Comparison of ENCODE assay signal across 12 cellular contexts in the genomic region with DNA sequence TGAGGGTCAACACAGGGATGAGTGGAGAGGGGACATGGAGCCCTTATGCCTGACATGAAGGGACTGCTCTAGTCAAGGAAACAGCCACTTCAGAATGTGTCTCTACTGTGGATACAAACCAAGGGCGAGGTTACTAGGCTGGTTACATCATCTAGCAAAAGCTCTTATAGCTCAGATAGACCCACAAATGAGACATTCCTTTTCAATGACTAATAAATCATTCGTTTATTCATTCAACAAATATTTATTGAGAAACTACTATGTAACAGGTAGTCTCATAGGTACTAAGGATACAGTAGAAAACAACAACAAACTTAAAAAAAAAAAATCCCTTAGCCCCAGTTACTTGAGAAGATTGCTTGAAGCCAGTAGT.
A peak's percentile ranks its signal among the peaks of the same experiment; 100 is the strongest.
DNase-seq lines count a peak whose midpoint lies in the region; TF ChIP-seq lines count a peak whose summit lies in the region.
"Had no signal": no experiment of that assay in that cellular context is flagged by ENCODE, and none has a peak within 500 bp of the region (broad histone marks: within the 10 kb centered on the region; RNA-seq: fewer than 3 reads in every experiment).

No MANE protein-coding gene starts in this region.

- no peaks in the 10 kb centered on the region for H3K9me3 ChIP-seq in colonic mucosa

- H3K9ac ChIP-seq in colonic mucosa (ENCODE audit: low read depth in 2 of 2, low read length in 2 of 2): no peak overlapping the region

- H3K27me3 ChIP-seq in brain microvascular endothelial cell (replicated peaks) (no peaks in the 10 kb centered on the region), colonic mucosa (no peaks in the 10 kb centered on the region)

- in situ Hi-C loops in brain microvascular endothelial cell (cut with HindIII; ENCODE audit: low pct_ligation_motif_present, low sequenced_read_pairs): no loop called here

- H3K27ac ChIP-seq in brain microvascular endothelial cell: peak overlapping the region; percentile 44
- H3K27ac ChIP-seq in colonic mucosa: no peak overlapping the region

- H3K4me3 ChIP-seq in AG10803 (ENCODE audit: low read length) (no peak overlapping the region), brain microvascular endothelial cell (ENCODE audit: low read depth, low read length) (no peak overlapping the region), colonic mucosa (no peak overlapping the region)

- H3K36me3 ChIP-seq in brain microvascular endothelial cell (replicated peaks) (no peaks in the 10 kb centered on the region), colonic mucosa (no peaks in the 10 kb centered on the region)

- intact Hi-C loops in colonic mucosa (cut with DNase I): no loop called here

- no peaks in the 10 kb centered on the region for H3K4me1 ChIP-seq in colonic mucosa

- DNase-seq in AG10803 (ENCODE audit: low read depth): peak; percentile 89
- peak; percentile 66 for DNase-seq in LHCN-M2 (ENCODE audit: low read depth)
- peak; percentile 80 for DNase-seq in brain microvascular endothelial cell
- peak; percentile 91 for DNase-seq in kidney tubule cell (ENCODE audit: low spot score)
- DNase-seq in colonic mucosa: no peak
- DNase-seq in NCI-H146 treated with DMSO at 0.1 percent for 48 hours (lab: John Stamatoyannopoulos, UW; ENCODE audit: unreplicated experiment): no peak
- DNase-seq in NCI-H526 treated with DMSO at 0.1 percent for 48 hours (lab: John Stamatoyannopoulos, UW): no peak
- no peak for DNase-seq in MV-4-11 (lab: John Stamatoyannopoulos, UW)
- DNase-seq: activated T-cell treated with anti-CD3 and anti-CD28 coated beads, Interleukin-2, amount 50 U/mL, for 24 hours; DMS79 treated with DMSO at 0.1 percent for 48 hours; NCI-H1930; T-cell had no signal

- TF ChIP-seq CTCF in AG10803 (conservative IDR thresholded peaks at IDR 0.05; ENCODE audit: low read length): no peak
- no peak for TF ChIP-seq CTCF in brain microvascular endothelial cell (IDR thresholded peaks at IDR 0.05; ENCODE audit: low read depth, low read length, missing control alignments)
- no peak for TF ChIP-seq CTCF in colonic mucosa (IDR thresholded peaks at IDR 0.05)

Comparison
In these comparisons a context has a peak if more than half of its experiments do, and no peak if none do; other contexts are left out.
1. DNase-seq: peak in AG10803 (single experiment), LHCN-M2 (single experiment), brain microvascular endothelial cell (single experiment) and kidney tubule cell (single experiment); none in colonic mucosa (single experiment), NCI-H146 treated with DMSO at 0.1 percent for 48 hours (single experiment), NCI-H526 treated with DMSO at 0.1 percent for 48 hours (single experiment) and MV-4-11 (single experiment).